Comparison of ENCODE assay signal across 10 cellular contexts in the genomic region with DNA sequence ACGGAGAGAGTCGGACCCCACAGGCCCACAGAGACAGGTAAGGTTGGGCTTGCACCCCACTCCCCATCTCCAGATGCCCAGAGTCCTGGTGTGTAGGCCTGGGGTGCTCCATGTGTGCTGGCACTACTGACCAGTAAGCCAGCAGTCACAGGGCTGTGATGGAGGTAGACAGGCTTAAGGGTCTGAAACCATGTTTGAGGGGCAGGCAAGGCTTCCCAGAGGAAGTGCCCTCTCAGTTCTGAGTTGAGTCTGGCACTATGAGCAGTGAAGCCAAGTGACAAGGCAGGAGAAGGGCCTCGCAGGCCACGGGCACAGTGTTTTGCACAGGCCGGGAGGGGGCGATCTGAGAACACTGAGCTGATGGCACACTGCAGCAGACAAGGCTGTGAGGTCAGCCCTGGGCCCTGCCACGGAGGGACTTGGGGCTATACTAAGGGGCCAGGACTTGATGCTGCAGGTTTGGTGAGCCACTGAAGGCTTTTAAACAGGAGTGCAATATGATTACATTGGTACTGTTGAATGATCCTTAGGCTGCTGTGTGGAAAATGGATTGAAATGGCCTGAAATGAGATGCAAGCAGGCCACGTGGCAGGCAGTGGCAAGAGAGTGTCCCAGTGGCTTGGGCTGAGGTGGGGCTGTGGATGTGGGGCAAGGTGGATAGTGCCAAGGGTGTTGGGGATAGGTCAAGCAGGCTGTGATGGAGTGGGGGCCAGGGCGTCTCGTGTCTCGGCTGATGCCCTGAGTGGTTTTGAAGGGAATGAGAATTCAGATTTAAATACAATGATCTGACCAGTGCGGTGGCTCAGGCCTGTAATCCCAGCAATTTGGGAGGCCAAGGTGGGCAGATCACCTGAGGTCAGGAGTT. TPM values are rescaled to one million over a fixed set of nuclear protein-coding genes. Genes with fewer than 3 reads are reported as not detected.
DNase-seq lines count a peak whose midpoint lies in the region; ATAC-seq and TF ChIP-seq lines count a peak whose summit lies in the region.
"Had no signal": no experiment of that assay in that cellular context is flagged by ENCODE, and none has a peak within 500 bp of the region (broad histone marks: within the 10 kb centered on the region; RNA-seq: fewer than 3 reads in every experiment).

No MANE protein-coding gene starts in this region.

- H3K4me2 ChIP-seq in neural progenitor cell = no peak overlapping the region
- H3K4me2 ChIP-seq: BLaER1 had no signal

- no peaks in the 10 kb centered on the region for H3K36me3 ChIP-seq in neural progenitor cell
- H3K36me3 ChIP-seq: BLaER1 had no signal

- H3K27me3 ChIP-seq in neural progenitor cell = peaks cover 9% of the 10 kb centered on the region

- no peak overlapping the region for H3K27ac ChIP-seq in neural progenitor cell
- H3K27ac ChIP-seq: BLaER1 had no signal

- no peak overlapping the region for H3K4me3 ChIP-seq in fibroblast of mammary gland (ENCODE audit: control insufficient read depth, low read depth, low read length)
- no peak overlapping the region for H3K4me3 ChIP-seq in neural progenitor cell
- H3K4me3 ChIP-seq: BLaER1 had no signal

- peak overlapping the region; percentile 21 for H3K4me3 Mint-ChIP-seq in neural progenitor cell

- peaks cover 19% of the 10 kb centered on the region for H3K4me1 Mint-ChIP-seq in neural progenitor cell

- no peaks in the 10 kb centered on the region for H3K36me3 Mint-ChIP-seq in neural progenitor cell

- ATAC-seq in HG03280 (IDR thresholded peaks at IDR 0.05; ENCODE audit: unreplicated experiment) = peak; percentile 74

- no peak overlapping the region for H3K9ac ChIP-seq in neural progenitor cell
- H3K9ac ChIP-seq: BLaER1 had no signal

- peaks cover 15% of the 10 kb centered on the region for H3K27me3 Mint-ChIP-seq in neural progenitor cell (ENCODE audit: insufficient read depth, low read depth)

- H2AFZ ChIP-seq in neural progenitor cell (replicated peaks) = no peak overlapping the region

- no peaks in the 10 kb centered on the region for H3K9me3 ChIP-seq in neural progenitor cell (ENCODE audit: low read depth)
- H3K9me3 ChIP-seq: BLaER1 had no signal

- peaks cover 8% of the 10 kb centered on the region for H3K4me1 ChIP-seq in neural progenitor cell
- H3K4me1 ChIP-seq: BLaER1 had no signal

- no peaks in the 10 kb centered on the region for H3K79me2 ChIP-seq in neural progenitor cell (ENCODE audit: low read depth)

- no peak overlapping the region for H3K27ac Mint-ChIP-seq in neural progenitor cell

- H3K9me3 Mint-ChIP-seq in neural progenitor cell = no peaks in the 10 kb centered on the region

- H4K20me1 ChIP-seq in neural progenitor cell (ENCODE audit: low read depth) = no peaks in the 10 kb centered on the region
- H4K20me1 ChIP-seq: BLaER1 had no signal

- peak; percentile 52 to 56 for DNase-seq in NCI-H2081 (lab: John Stamatoyannopoulos, UW)
- DNase-seq in NCI-H2081 treated with DMSO at 0.1 percent for 48 hours (lab: John Stamatoyannopoulos, UW) = no peak
- DNase-seq in activated T-cell treated with anti-CD3 and anti-CD28 coated beads, Interleukin-2, amount 50 U/mL, for 48 hours = peak; percentile 83 to 84
- peak; percentile 56 for DNase-seq in fibroblast of mammary gland (ENCODE audit: low read depth)
- DNase-seq in neural progenitor cell (ENCODE audit: low spot score) = peak; percentile 86
- DNase-seq in superior temporal gyrus (ENCODE audit: extremely low spot score) = peak; percentile 62

- TF ChIP-seq CTCF in fibroblast of mammary gland (conservative IDR thresholded peaks at IDR 0.05; ENCODE audit: control insufficient read depth, insufficient read depth, low read depth, low read length) (peak; percentile 64), neural progenitor cell (IDR thresholded peaks at IDR 0.05) (peak; percentile 86)

- H3F3A ChIP-seq in neural progenitor cell (ENCODE audit: low read depth) = peaks cover 9% of the 10 kb centered on the region

TF ChIP-seq in PFSK-1, 5 proteins besides CTCF, POLR2A, EP300 and RAD21:
- TF ChIP-seq TAF1 (IDR thresholded peaks at IDR 0.05; ENCODE audit: borderline replicate concordance, insufficient read depth, low read length) (no peak), FOXP2 (optimal IDR thresholded peaks at IDR 0.05; ENCODE audit: borderline replicate concordance, extremely low read depth, extremely low read length, insufficient read depth) (peak; percentile 43), POLR2AphosphoS5 (IDR thresholded peaks at IDR 0.05; ENCODE audit: low read depth, low read length) (no peak)

RNA-seq across cellular contexts. Expression of a gene that starts 20.3 kb away (rescaled TPM):
- not detected for polyA plus RNA-seq in PFSK-1 (2012; ENCODE audit: insufficient read length, low read depth)
- 1.7 and 3.2 TPM in 2 replicates for total RNA-seq in neural progenitor cell (ENCODE audit: low replicate concordance)

RNA-seq across cellular contexts. Expression of a gene that starts 34.3 kb away (rescaled TPM):
- 248 TPM for polyA plus RNA-seq in PFSK-1 (2012; ENCODE audit: insufficient read length, low read depth)
- 25.2 and 113 TPM in 2 replicates for total RNA-seq in neural progenitor cell (ENCODE audit: low replicate concordance)

RNA-seq across cellular contexts. Expression of a gene that starts 34.5 kb away (rescaled TPM):
- polyA plus RNA-seq in PFSK-1 (2012; ENCODE audit: insufficient read length, low read depth) = not detected
- total RNA-seq in neural progenitor cell (ENCODE audit: low replicate concordance) = not detected in 2 replicates
- total RNA-seq: pulmonary artery endothelial cell had no signal

RNA-seq across cellular contexts. Expression of a gene that starts 45.1 kb away (rescaled TPM):
- not detected for polyA plus RNA-seq in PFSK-1 (2012; ENCODE audit: insufficient read length, low read depth)
- 21.3 and 35.4 TPM in 2 replicates for total RNA-seq in neural progenitor cell (ENCODE audit: low replicate concordance)
- total RNA-seq: pulmonary artery endothelial cell had no signal
